Comparison of ENCODE assay signal across 10 cellular contexts in genomic region chr6:6405997-6406699, GRCh38.
"Had no signal": no experiment of that assay in that cellular context is flagged by ENCODE, and none has a peak within 500 bp of the region (broad histone marks: within the 10 kb centered on the region; RNA-seq: fewer than 3 reads in every experiment).

No MANE protein-coding gene starts in this region.

- H3K4me1 ChIP-seq: psoas muscle had no signal

- ATAC-seq: left colon had no signal

- DNase-seq: activated CD4-positive, alpha-beta T cell treated with anti-CD3 and anti-CD28 coated beads, Interleukin-2, amount 50 U/mL, for 1 hour; activated naive CD4-positive, alpha-beta T cell treated with anti-CD3 and anti-CD28 coated beads, Interleukin-2, amount 50 U/mL, for 16 hours; activated T-cell treated with anti-CD3 and anti-CD28 coated beads for 4 hours; effector memory CD8-positive, alpha-beta T cell; left colon; mesendoderm; occipital lobe; psoas muscle; stimulated activated CD4-positive, alpha-beta T cell treated with anti-CD3 and anti-CD28 coated beads, Interleukin-2, amount 100 ng/mL, for 48 hours had no signal

- H3K4me3 ChIP-seq: psoas muscle, thoracic aorta had no signal

- H3K9me3 ChIP-seq: psoas muscle, thoracic aorta had no signal

- H3K36me3 ChIP-seq: thoracic aorta had no signal

- H3K27ac ChIP-seq: thoracic aorta had no signal
